8 cellular contexts compared by ENCODE assay signal in genomic region chr17:42276609-42277341, GRCh38. TPM values are rescaled to one million over a fixed set of nuclear protein-coding genes. Genes with fewer than 3 reads are reported as not detected.
DNase-seq lines count a peak whose midpoint lies in the region; ATAC-seq, FAIRE-seq and TF ChIP-seq lines count a peak whose summit lies in the region.

No MANE protein-coding gene starts in this region.

- H3K9me3 ChIP-seq in MM.1S (replicated peaks; ENCODE audit: insufficient read depth, low read length) = no peaks in the 10 kb centered on the region

- peak overlapping the region; percentile 96 for H3K4me2 ChIP-seq in MM.1S (ENCODE audit: low read depth, low read length)

- ATAC-seq in naive B cell (ENCODE audit: low read depth in 2 of 2) = peak in 1 of 2 donors; percentile 1
- ATAC-seq in GM21528 (IDR thresholded peaks at IDR 0.05; ENCODE audit: low FRiP score, unreplicated experiment) = no peak

- H3K27ac Mint-ChIP-seq in naive B cell = peak overlapping the region in 4 of 6 donors; percentile 86 to 88 (median 86)

- H3K9me2 ChIP-seq in MM.1S (replicated peaks; ENCODE audit: insufficient read depth, low read length) = no peaks in the 10 kb centered on the region

- FAIRE-seq in urothelium cell line (lab: Jason Lieb, UNC) = no peak

- H2AFZ ChIP-seq in MM.1S (ENCODE audit: low read length) = peak overlapping the region; percentile 99

- H3K27me3 ChIP-seq in MM.1S (replicated peaks; ENCODE audit: insufficient read depth, low read length) = no peaks in the 10 kb centered on the region

- peak overlapping the region; percentile 78 for H3K9ac ChIP-seq in MM.1S (ENCODE audit: low read length)

- H3K4me3 ChIP-seq in MM.1S (ENCODE audit: low read length) = peak overlapping the region; percentile 85
- H3K4me3 ChIP-seq in fibroblast of mammary gland (ENCODE audit: control insufficient read depth, low read depth, low read length) = peak overlapping the region; percentile 59

- DNase-seq in AML-193 (lab: John Stamatoyannopoulos, UW) (peak; percentile 51 to 61), GM20000 (ENCODE audit: low spot score) (peak; percentile 46), MM.1S (no peak), fibroblast of mammary gland (ENCODE audit: low read depth) (peak; percentile 84), naive B cell (no peak), urothelium cell line (ENCODE audit: low spot score) (peak; percentile 77)
- DNase-seq in activated CD4-positive, alpha-beta T cell treated with anti-CD3 and anti-CD28 coated beads, Interleukin-2, amount 50 U/mL, for 48 hours = peak; percentile 34 to 54

- no peaks in the 10 kb centered on the region for H3K9me3 Mint-ChIP-seq in naive B cell

- H3F3A ChIP-seq in MM.1S (ENCODE audit: insufficient read depth, low read length) = no peaks in the 10 kb centered on the region

- no peak for TF ChIP-seq CTCF in GM20000 (IDR thresholded peaks at IDR 0.05; ENCODE audit: extremely low read depth, missing control alignments)
- no peak for TF ChIP-seq CTCF in MM.1S (IDR thresholded peaks at IDR 0.05; ENCODE audit: low read length)
- TF ChIP-seq CTCF in fibroblast of mammary gland (conservative IDR thresholded peaks at IDR 0.05; ENCODE audit: control insufficient read depth, insufficient read depth, low read depth, low read length) = no peak

- no peak overlapping the region for H3K27ac ChIP-seq in MM.1S (ENCODE audit: low read length)

- H3K4me3 Mint-ChIP-seq in naive B cell = peak overlapping the region; percentile 81 to 94 (median 88)

- peaks cover 27% of the 10 kb centered on the region for H3K79me2 ChIP-seq in MM.1S (ENCODE audit: low read length)

- peaks cover 41 to 48% (median 47%) of the 10 kb centered on the region in 3 donors for H3K4me1 Mint-ChIP-seq in naive B cell

- H4K20me1 ChIP-seq in MM.1S (ENCODE audit: insufficient read depth, low read length) = no peaks in the 10 kb centered on the region

- no peaks in the 10 kb centered on the region for H3K4me1 ChIP-seq in MM.1S (ENCODE audit: low read length)

- H3K36me3 ChIP-seq in MM.1S (replicated peaks; ENCODE audit: insufficient read depth, low read length) = no peaks in the 10 kb centered on the region

- H3K27me3 Mint-ChIP-seq in naive B cell = no peaks in the 10 kb centered on the region

- H3K36me3 Mint-ChIP-seq in naive B cell = no peaks in the 10 kb centered on the region

RNA-seq across cellular contexts. Expression of gene STAT5B, which starts 0.6 kb away (rescaled TPM):
- 10 to 100 TPM; 22.8 to 52.6 (median 42.6) TPM for polyA plus RNA-seq in naive B cell (ENCODE audit: low read depth in 6 of 6)

RNA-seq across cellular contexts. Expression of gene STAT5A, which starts 11.5 kb away (rescaled TPM):
- 10 to 100 TPM; 24.6 to 53.2 (median 45.2) TPM for polyA plus RNA-seq in naive B cell (ENCODE audit: low read depth in 6 of 6)

Comparison
In these comparisons a context has a peak if more than half of its experiments do, and no peak if none do; other contexts are left out.
1. DNase-seq: peak in AML-193 (2 of 2), GM20000 (single experiment), activated CD4-positive, alpha-beta T cell treated with anti-CD3 and anti-CD28 coated beads, Interleukin-2, amount 50 U/mL, for 48 hours (2 of 2), fibroblast of mammary gland (single experiment) and urothelium cell line (single experiment); none in MM.1S (single experiment) and naive B cell (single experiment).